ENCODE assay signal across 21 cellular contexts in the genomic region with DNA sequence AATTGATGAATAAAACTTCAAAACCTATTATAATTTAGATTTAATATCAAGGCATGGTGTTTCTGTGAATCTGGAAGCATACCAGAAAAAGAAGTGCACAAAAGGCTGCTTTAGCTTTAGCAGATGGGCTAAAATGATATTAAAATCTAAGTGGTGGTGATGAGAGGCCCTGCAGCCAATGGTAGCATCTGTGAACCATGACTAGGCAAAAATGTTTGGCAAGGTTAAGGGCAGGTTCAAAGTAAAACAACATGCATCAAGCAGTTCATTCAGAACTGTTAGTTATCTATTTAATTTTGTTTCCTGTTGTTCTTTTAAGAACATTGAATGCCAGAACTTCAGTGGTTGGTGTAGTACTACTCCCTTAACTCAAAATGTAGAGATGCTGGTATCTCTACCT.
"Had no signal": no experiment of that assay in that cellular context is flagged by ENCODE, and none has a peak within 500 bp of the region (broad histone marks: within the 10 kb centered on the region; RNA-seq: fewer than 3 reads in every experiment).

No MANE protein-coding gene starts in this region.

- H3K9me3 ChIP-seq: gastrocnemius medialis, lower lobe of right lung, prostate gland, right atrium auricular region, sigmoid colon, testis, tibial artery had no signal

- H3K4me3 ChIP-seq: gastrocnemius medialis, lower lobe of right lung, prostate gland, right atrium auricular region, sigmoid colon, testis, tibial artery had no signal

- H3K4me1 ChIP-seq: gastrocnemius medialis, lower lobe of right lung, prostate gland, right atrium auricular region, sigmoid colon, testis, tibial artery had no signal

- FAIRE-seq: keratinocyte had no signal

- DNase-seq: cortex of kidney; foreskin fibroblast; gastrocnemius medialis; head of caudate nucleus; left ventricle myocardium superior; lower lobe of right lung; naive thymus-derived CD8-positive, alpha-beta T cell; nephron progenitor cell; nucleus accumbens; sigmoid colon; stimulated activated CD4-positive, alpha-beta T cell treated with anti-CD3 and anti-CD28 coated beads, Interleukin-2, amount 100 ng/mL, for 24 hours; stimulated activated CD4-positive, alpha-beta T cell treated with anti-CD3 and anti-CD28 coated beads, Interleukin-4, amount 100 ng/mL, for 24 hours; stimulated activated naive CD8-positive, alpha-beta T cell treated with anti-CD3 and anti-CD28 coated beads, Interleukin-15, Interleukin-2, amounts not matched to agents 100 U/mL and 50 U/mL, for 24 hours; substantia nigra; testis; tibial artery had no signal

- H3K36me3 ChIP-seq: gastrocnemius medialis, lower lobe of right lung, prostate gland, right atrium auricular region, sigmoid colon, tibial artery had no signal

- H3K27ac ChIP-seq: gastrocnemius medialis, lower lobe of right lung, prostate gland, right atrium auricular region, sigmoid colon, testis, tibial artery had no signal

- H3K27me3 ChIP-seq: gastrocnemius medialis, right atrium auricular region, sigmoid colon, testis, tibial artery had no signal

- ATAC-seq: esophagus mucosa; gastrocnemius medialis; left ventricle myocardium superior; lower lobe of right lung; naive thymus-derived CD8-positive, alpha-beta T cell; stimulated activated memory B cell treated with anti-CD40 and anti-IgM and Interleukin-4, amounts not matched to agents 10 μg/mL and 1 μg/mL and 100 μg/mL, for 72 hours; stimulated activated naive CD8-positive, alpha-beta T cell treated with anti-CD3 and anti-CD28 coated beads, Interleukin-15, Interleukin-2, amounts not matched to agents 100 U/mL and 50 U/mL, for 24 hours had no signal
